Comparison of ENCODE assay signal across 23 cellular contexts in genomic region chr4:53055716-53056413, GRCh38.
DNase-seq lines count a peak whose midpoint lies in the region; ATAC-seq and TF ChIP-seq lines count a peak whose summit lies in the region.
"Had no signal": no experiment of that assay in that cellular context is flagged by ENCODE, and none has a peak within 500 bp of the region (broad histone marks: within the 10 kb centered on the region; RNA-seq: fewer than 3 reads in every experiment).

No MANE protein-coding gene starts in this region.

- H3K4me3 ChIP-seq in ascending aorta (no peak overlapping the region), thoracic aorta (no peak overlapping the region)
- H3K4me3 ChIP-seq: spleen, suprapubic skin had no signal

- intact Hi-C loops in ascending aorta (cut with DNase I) = no loop called here

- H3K27ac ChIP-seq in ascending aorta = peak overlapping the region; percentile 76 to 81
- H3K27ac ChIP-seq in thoracic aorta = peak overlapping the region; percentile 72 to 75
- H3K27ac ChIP-seq: neutrophil, spleen, suprapubic skin had no signal

- H3K27me3 ChIP-seq in ascending aorta (no peaks in the 10 kb centered on the region), thoracic aorta (replicated peaks; ENCODE audit: insufficient read depth) (no peaks in the 10 kb centered on the region)
- H3K27me3 ChIP-seq: neutrophil, spleen, suprapubic skin had no signal

- no peaks in the 10 kb centered on the region for H3K36me3 ChIP-seq in ascending aorta
- no peaks in the 10 kb centered on the region for H3K36me3 ChIP-seq in thoracic aorta
- H3K36me3 ChIP-seq: neutrophil, spleen, suprapubic skin had no signal

- peaks cover 0 to 10% of the 10 kb centered on the region in 2 donors for H3K4me1 ChIP-seq in ascending aorta
- H3K4me1 ChIP-seq in thoracic aorta (ENCODE audit: control insufficient read depth in 1 of 2, low read depth in 2 of 2) = peaks cover 17 to 56% of the 10 kb centered on the region in 2 donors
- H3K4me1 ChIP-seq: spleen, suprapubic skin had no signal

- no peaks in the 10 kb centered on the region for H3K9me3 ChIP-seq in ascending aorta
- no peaks in the 10 kb centered on the region for H3K9me3 ChIP-seq in thoracic aorta
- H3K9me3 ChIP-seq: neutrophil, SK-N-SH, suprapubic skin had no signal

- TF ChIP-seq CTCF in ascending aorta (IDR thresholded peaks at IDR 0.05) (no peak), thoracic aorta (IDR thresholded peaks at IDR 0.05) (no peak), GM13976 (IDR thresholded peaks at IDR 0.05; ENCODE audit: borderline replicate concordance, control extremely low read depth, extremely low read depth, insufficient read depth, missing control alignments) (no peak)

- in situ Hi-C loops in GM13976 (cut with MboI; ENCODE audit: low sequenced_read_pairs, unreplicated experiment) = no loop called here

- no peak for ATAC-seq in thoracic aorta (ENCODE audit: insufficient number of reproducible peaks, low FRiP score, low read depth)
- ATAC-seq: stimulated activated memory B cell treated with anti-CD40 and anti-IgM and Interleukin-4, amounts not matched to agents 10 μg/mL and 1 μg/mL and 100 μg/mL, for 72 hours had no signal

- peak; percentile 48 for DNase-seq in NCI-H146 (lab: John Stamatoyannopoulos, UW)
- no peak for DNase-seq in ascending aorta (ENCODE audit: low spot score in 2 of 2)
- peak; percentile 5 for DNase-seq in globus pallidus (ENCODE audit: low spot score)
- DNase-seq in thoracic aorta (ENCODE audit: low spot score) = no peak
- no peak for DNase-seq in GDM1 (lab: John Stamatoyannopoulos, UW)
- no peak for DNase-seq in GM13976 (ENCODE audit: low spot score)
- no peak for DNase-seq in retina
- DNase-seq: activated CD4-positive, alpha-beta T cell treated with anti-CD3 and anti-CD28 coated beads for 48 hours; activated naive CD4-positive, alpha-beta T cell treated with anti-CD3 and anti-CD28 coated beads, Interleukin-2, amount 50 U/mL, for 16 hours; CD4-positive, alpha-beta T cell; DMS53; effector CD4-positive, alpha-beta T cell; GOT3; Kasumi-1; left cardiac atrium; NCI-H1694 treated with DMSO at 0.1 percent for 48 hours; NCI-H524 treated with DMSO at 0.1 percent for 48 hours; spleen; stimulated activated CD4-positive, alpha-beta T cell treated with anti-CD3 and anti-CD28 coated beads, Interleukin-2, amount 100 ng/mL, for 48 hours had no signal

Comparison
In these comparisons a context has a peak if more than half of its experiments do, and no peak if none do; other contexts are left out.
1. DNase-seq: peak in NCI-H146 (single experiment) and globus pallidus (single experiment); none in ascending aorta (0 of 2), thoracic aorta (single experiment), GDM1 (single experiment), GM13976 (single experiment) and retina (single experiment).